In the genomic region with DNA sequence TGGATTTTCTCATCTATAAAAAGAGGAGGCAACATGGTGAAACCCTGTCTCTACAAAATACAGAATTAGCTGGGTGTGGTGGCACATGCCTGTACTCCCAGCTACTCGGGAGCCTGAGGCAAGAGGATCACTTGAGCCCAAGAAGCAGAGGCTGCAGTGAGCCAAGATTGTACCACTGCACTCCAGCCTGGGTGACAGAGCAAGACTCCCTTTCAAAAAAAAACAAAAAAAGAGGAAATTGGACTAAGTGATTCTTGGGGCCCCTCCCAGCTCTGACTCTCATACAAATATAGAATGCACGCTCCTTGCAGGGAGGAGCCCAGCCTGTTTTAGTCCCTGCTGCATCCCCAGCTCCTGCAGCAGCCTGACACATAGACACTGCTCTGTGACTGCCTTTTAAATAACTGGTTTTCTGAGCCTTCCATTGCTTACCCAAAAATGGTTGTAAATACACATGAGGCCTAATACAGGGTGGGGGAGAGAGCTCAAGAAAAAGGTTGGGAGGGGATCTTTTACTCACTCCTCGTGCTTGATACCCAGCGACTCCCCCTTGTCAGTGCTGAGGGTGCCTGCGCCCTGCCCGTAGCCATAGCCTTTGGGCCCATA, we compare ENCODE assay signal across 11 cellular contexts. TPM values are rescaled to one million over a fixed set of nuclear protein-coding genes. Genes with fewer than 3 reads are reported as not detected.
DNase-seq lines count a peak whose midpoint lies in the region; ATAC-seq and TF ChIP-seq lines count a peak whose summit lies in the region.
"Had no signal": no experiment of that assay in that cellular context is flagged by ENCODE, and none has a peak within 500 bp of the region (broad histone marks: within the 10 kb centered on the region; RNA-seq: fewer than 3 reads in every experiment).

No MANE protein-coding gene starts in this region.

- H3K9me3 ChIP-seq in HCT116 (ENCODE audit: control insufficient read depth in 1 of 2, insufficient read depth in 1 of 2, low read depth in 1 of 2, low read length in 2 of 2) = no peaks in the 10 kb centered on the region
- no peaks in the 10 kb centered on the region for H3K9me3 ChIP-seq in fibroblast of lung (ENCODE audit: control insufficient read depth, insufficient read depth, low read depth, low read length)
- no peaks in the 10 kb centered on the region for H3K9me3 ChIP-seq in smooth muscle cell (replicated peaks; ENCODE audit: low read depth)

- WGBS in smooth muscle cell (ENCODE audit: low lambda C conversion rate) = 90% methylated on average over 6 of the region's 6 CpGs
- WGBS in mesendoderm (ENCODE audit: extremely low coverage, insufficient coverage, low lambda C conversion rate) = no CpG with 5 or more reads among the region's 6 CpGs

- no peaks in the 10 kb centered on the region for H3K79me2 ChIP-seq in HCT116 (ENCODE audit: insufficient read depth, low read length)
- H3K79me2 ChIP-seq in fibroblast of lung (ENCODE audit: control insufficient read depth, insufficient read depth, low read length) = peaks cover 17% of the 10 kb centered on the region
- H3K79me2 ChIP-seq in smooth muscle cell (ENCODE audit: low read depth) = peaks cover 33% of the 10 kb centered on the region
- H3K79me2 ChIP-seq in mesendoderm (ENCODE audit: control insufficient read depth, insufficient read depth, low read length) = no peaks in the 10 kb centered on the region

- H3K9ac ChIP-seq in HCT116 (ENCODE audit: low read length) (0 out of 2 replicates have a peak overlapping the region, but pooled peaks have one; percentile 4), fibroblast of lung (ENCODE audit: insufficient read depth, low read length) (no peak overlapping the region), smooth muscle cell (ENCODE audit: low read depth) (no peak overlapping the region), mesendoderm (ENCODE audit: low read length) (no peak overlapping the region)

- RAD21 ChIA-PET in HCT116 (lab: Charles Lee; ENCODE audit: low non-redundant PET in 1 of 2, low total read pairs in 2 of 2, uncharacterized antibody in 2 of 2, unreplicated experiment in 2 of 2) = no interaction called here

- intact Hi-C loops in HCT116 (cut with micrococcal nuclease) = loop anchor here (2.0 kb wide), 1 partner anchor 17 kb away; the partner anchor contains the start of gene CSRP1

- no TSS peak for BruUV-seq in HCT116 (replicated peaks; lab: Mats Ljungman, UMichigan)

- ATAC-seq in HCT116 (peak; percentile 6; the same call in 1 of the 2 replicates), SK-N-SH treated with all-trans-retinoic acid at 6 μM for 48 hours (peak; percentile 7; the same call in 2 of the 3 replicates), HG03439 (IDR thresholded peaks at IDR 0.05; ENCODE audit: unreplicated experiment) (no peak), GM18861 (IDR thresholded peaks at IDR 0.05; ENCODE audit: unreplicated experiment) (no peak)
- ATAC-seq: GM12878 had no signal

- no peak overlapping the region for H3K23ac ChIP-seq in mesendoderm (ENCODE audit: low read length)

- peaks cover 55% of the 10 kb centered on the region for H3F3A ChIP-seq in smooth muscle cell (ENCODE audit: low read depth)

- POLR2A ChIA-PET in HCT116 (lab: Charles Lee) = interaction anchor here (0.7 kb wide), 1 partner anchor 11 kb away, joined by 3 read pairs; no protein-coding TSS in a partner anchor

- TF ChIP-seq CTCF in HCT116 (IDR thresholded peaks at IDR 0.05 in 2 of 3, conservative IDR thresholded peaks at IDR 0.05 in 1 of 3; ENCODE audit: borderline replicate concordance in 1 of 3, insufficient read depth in 1 of 3, low read depth in 2 of 3, low read length in 2 of 3) (no peak), fibroblast of lung (conservative IDR thresholded peaks at IDR 0.05 in 1 of 2, IDR thresholded peaks at IDR 0.05 in 1 of 2; ENCODE audit: low read depth in 1 of 2, low read length in 2 of 2) (no peak), smooth muscle cell (IDR thresholded peaks at IDR 0.05; ENCODE audit: borderline replicate concordance, insufficient read depth, poor library complexity, severe bottlenecking) (no peak)

- H3K27me3 ChIP-seq in HCT116 (ENCODE audit: insufficient read depth, low read length) (no peaks in the 10 kb centered on the region), fibroblast of lung (ENCODE audit: control insufficient read depth, insufficient read depth, low read length) (no peaks in the 10 kb centered on the region), smooth muscle cell (ENCODE audit: low read depth) (no peaks in the 10 kb centered on the region), mesendoderm (ENCODE audit: insufficient read depth, low read length, poor library complexity) (no peaks in the 10 kb centered on the region), H7 (ENCODE audit: control insufficient read depth, insufficient read depth, low read length) (no peaks in the 10 kb centered on the region)

- H3K36me3 ChIP-seq in HCT116 (ENCODE audit: control insufficient read depth in 1 of 2, insufficient read depth in 2 of 2, low read length in 2 of 2) (no peaks in the 10 kb centered on the region), fibroblast of lung (ENCODE audit: control insufficient read depth, insufficient read depth, low read length) (peaks cover 33% of the 10 kb centered on the region), smooth muscle cell (ENCODE audit: low read depth) (peaks cover 5% of the 10 kb centered on the region), mesendoderm (ENCODE audit: control insufficient read depth, insufficient read depth, low read length) (peaks cover 2% of the 10 kb centered on the region), H7 (replicated peaks; ENCODE audit: control insufficient read depth, insufficient read depth, low read length) (no peaks in the 10 kb centered on the region; the same call in 1 of the 2 replicates)

- H2AFZ ChIP-seq in HCT116 (ENCODE audit: low read depth, low read length, poor library complexity, severe bottlenecking) = no peak overlapping the region
- no peak overlapping the region for H2AFZ ChIP-seq in fibroblast of lung (ENCODE audit: low read length)
- no peak overlapping the region for H2AFZ ChIP-seq in smooth muscle cell (ENCODE audit: low read depth)

- H2BK120ac ChIP-seq in mesendoderm (ENCODE audit: low read depth, low read length) = no peak overlapping the region

- no peak overlapping the region for H3K56ac ChIP-seq in mesendoderm (ENCODE audit: low read length)

- no peak overlapping the region for H2AK5ac ChIP-seq in mesendoderm (ENCODE audit: low read length)

- CTCF ChIA-PET in HCT116 (lab: Charles Lee) = interaction anchor here (1.2 to 3.5 kb wide), 2 partner anchors 23 to 303 kb away, joined by 3 to 12 read pairs; no protein-coding TSS in a partner anchor

- H3K4me2 ChIP-seq in HCT116 (ENCODE audit: low read length) (peak overlapping the region; percentile 66), fibroblast of lung (ENCODE audit: extremely low read depth, insufficient read depth, low read length) (no peak overlapping the region), smooth muscle cell (no peak overlapping the region), mesendoderm (ENCODE audit: low read length) (no peak overlapping the region)

- H4K5ac ChIP-seq in mesendoderm (ENCODE audit: low read length) = no peak overlapping the region

- no peaks in the 10 kb centered on the region for H3K9me2 ChIP-seq in HCT116 (ENCODE audit: insufficient read depth)

- DNase-seq in HCT116 (ENCODE audit: low read depth, low spot score) (no peak), fibroblast of lung (ENCODE audit: low read depth in 2 of 2) (no peak), smooth muscle cell (lab: John Stamatoyannopoulos, UW; ENCODE audit: unreplicated experiment) (no peak), mesendoderm (no peak), H7 (no peak)
- DNase-seq: NCI-H345, T-helper 17 cell had no signal

- no peak overlapping the region for H3K4ac ChIP-seq in mesendoderm (ENCODE audit: low read depth, low read length)

- H3K4me3 ChIP-seq in HCT116 (replicated peaks in 1 of 2; ENCODE audit: low read depth in 1 of 2, low read length in 2 of 2) (0 out of 4 replicates have a peak overlapping the region, but pooled peaks of 1 of the 2 experiments have one; percentile 7), fibroblast of lung (replicated peaks in 1 of 4; ENCODE audit: control extremely low read depth in 1 of 4, insufficient read depth in 1 of 4, low read depth in 3 of 4, low read length in 4 of 4) (no peak overlapping the region), smooth muscle cell (no peak overlapping the region), mesendoderm (ENCODE audit: low read length) (no peak overlapping the region), H7 (ENCODE audit: insufficient read depth, low read depth, low read length) (no peak overlapping the region)
- H3K4me3 ChIP-seq: GM12878 had no signal

- no peaks in the 10 kb centered on the region for H4K20me1 ChIP-seq in HCT116 (ENCODE audit: insufficient read depth)
- H4K20me1 ChIP-seq in fibroblast of lung (ENCODE audit: control insufficient read depth, extremely low read depth, insufficient read depth, low read length) = no peaks in the 10 kb centered on the region
- H4K20me1 ChIP-seq in smooth muscle cell (ENCODE audit: low read depth) = peaks cover 55% of the 10 kb centered on the region

- H4K8ac ChIP-seq in mesendoderm (ENCODE audit: low read depth, low read length) = no peak overlapping the region

- H3K18ac ChIP-seq in mesendoderm (ENCODE audit: low read length) = no peak overlapping the region

- H3K4me1 ChIP-seq in HCT116 (ENCODE audit: control insufficient read depth in 1 of 2, insufficient read depth in 2 of 2, low read length in 2 of 2) (peaks cover 13 to 20% of the 10 kb centered on the region in 2 experiments; a peak in 3 of 4 replicates), fibroblast of lung (ENCODE audit: control insufficient read depth, extremely low read depth, insufficient read depth, low read length) (peaks cover 51% of the 10 kb centered on the region), smooth muscle cell (ENCODE audit: low read depth) (peaks cover 15% of the 10 kb centered on the region), mesendoderm (ENCODE audit: control insufficient read depth, low read depth, low read length) (no peaks in the 10 kb centered on the region)

- H3K27ac ChIP-seq in HCT116 (ENCODE audit: low read depth, low read length) (peak overlapping the region; percentile 25; the same call in 1 of the 2 replicates), fibroblast of lung (ENCODE audit: insufficient read depth, low read length) (peak overlapping the region; percentile 73), smooth muscle cell (ENCODE audit: low read depth) (peak overlapping the region; percentile 13), mesendoderm (ENCODE audit: low read depth, low read length) (no peak overlapping the region)

- no peaks in the 10 kb centered on the region for H3K79me1 ChIP-seq in mesendoderm (ENCODE audit: low read length)

- no peak overlapping the region for H2BK15ac ChIP-seq in mesendoderm (replicated peaks; ENCODE audit: low read depth)

- no peak for TF ChIP-seq POLR2A in HCT116 (IDR thresholded peaks at IDR 0.05; ENCODE audit: borderline replicate concordance, extremely low read depth, insufficient read depth, insufficient read length)

- H2BK5ac ChIP-seq in mesendoderm (ENCODE audit: low read length) = no peak overlapping the region

- TF ChIP-seq RAD21 in HCT116 (IDR thresholded peaks at IDR 0.05; ENCODE audit: low read depth) = no peak

RNA-seq across cellular contexts. Expression of gene CSRP1, which starts 17.2 kb away (rescaled TPM):
- total RNA-seq in HCT116 (2021; ENCODE audit: unreplicated experiment) (51.7 TPM), fibroblast of lung (158 and 195 TPM in 2 replicates), smooth muscle cell (317 and 345 TPM in 2 replicates)
- polyA plus RNA-seq in HCT116 (2012) = 77.6 and 98.9 TPM in 2 replicates
- polyA plus RNA-seq in fibroblast of lung (438 and 1,081 TPM in 2 replicates), smooth muscle cell (202 and 215 TPM in 2 replicates)
- 450 and 1,109 TPM in 2 replicates for polyA plus RNA-seq in fibroblast of lung (2012)
- 886 and 2,174 TPM in 2 replicates for polyA minus RNA-seq in fibroblast of lung (ENCODE audit: low replicate concordance)
- 54.9 TPM for polyA plus RNA-seq in mesendoderm (2013, experiment 1 of 2)
- 61.7 TPM for polyA plus RNA-seq in mesendoderm (2013, experiment 2 of 2)
- total RNA-seq in H7 (2014; rRNA removed; shearing (Covaris generic)) = 0.73 and 0.74 TPM in 2 replicates

RNA-seq across cellular contexts. Expression of gene PHLDA3, which starts 20.8 kb away (rescaled TPM):
- total RNA-seq in HCT116 (2021; ENCODE audit: unreplicated experiment) (22.1 TPM), fibroblast of lung (138 and 141 TPM in 2 replicates), smooth muscle cell (87.8 and 130 TPM in 2 replicates)
- 26.5 and 33.4 TPM in 2 replicates for polyA plus RNA-seq in HCT116 (2012)
- polyA plus RNA-seq in fibroblast of lung (25.9 and 26.5 TPM in 2 replicates), smooth muscle cell (340 and 343 TPM in 2 replicates)
- polyA plus RNA-seq in fibroblast of lung (2012) = 57.8 and 74.3 TPM in 2 replicates
- 18.9 and 32.3 TPM in 2 replicates for polyA minus RNA-seq in fibroblast of lung (ENCODE audit: low replicate concordance)
- polyA plus RNA-seq in mesendoderm (2013, experiment 1 of 2) = 6.4 TPM
- polyA plus RNA-seq in mesendoderm (2013, experiment 2 of 2) = 6.0 TPM
- total RNA-seq in H7 (2014; rRNA removed; shearing (Covaris generic)) = 3.4 and 4.1 TPM in 2 replicates

RNA-seq across cellular contexts. Expression of gene NAV1, which starts 49.2 kb away (rescaled TPM):
- 22.8 TPM for total RNA-seq in HCT116 (2021; ENCODE audit: unreplicated experiment)
- polyA plus RNA-seq in HCT116 (2012) = 9.8 and 11.3 TPM in 2 replicates
- 7.2 and 19.8 TPM in 2 replicates for total RNA-seq in fibroblast of lung
- 64.0 and 66.5 TPM in 2 replicates for polyA plus RNA-seq in fibroblast of lung
- polyA plus RNA-seq in fibroblast of lung (2012) = 65.3 and 96.6 TPM in 2 replicates
- polyA minus RNA-seq in fibroblast of lung (ENCODE audit: low replicate concordance) = 355 and 377 TPM in 2 replicates
- 52.3 and 60.1 TPM in 2 replicates for total RNA-seq in smooth muscle cell
- 65.2 and 71.1 TPM in 2 replicates for polyA plus RNA-seq in smooth muscle cell
- polyA plus RNA-seq in mesendoderm (2013, experiment 1 of 2) = 8.1 TPM
- polyA plus RNA-seq in mesendoderm (2013, experiment 2 of 2) = 8.5 TPM
- total RNA-seq in H7 (2014; rRNA removed; shearing (Covaris generic)) = 13.2 and 16.7 TPM in 2 replicates

Comparison
In these comparisons a context has a peak if more than half of its experiments do, and no peak if none do; other contexts are left out.
1. ATAC-seq: peak in HCT116 (single experiment) and SK-N-SH treated with all-trans-retinoic acid at 6 μM for 48 hours (single experiment); none in HG03439 (single experiment) and GM18861 (single experiment).
2. RNA of gene CSRP1, which starts 17.2 kb away (total RNA-seq): 317 to 345 TPM in smooth muscle cell, 158 to 195 TPM in fibroblast of lung and 51.7 TPM in HCT116 (single experiment); 0.73 to 0.74 TPM in H7; every median in the first group is over 10 times any median in the second.